In the genomic region with DNA sequence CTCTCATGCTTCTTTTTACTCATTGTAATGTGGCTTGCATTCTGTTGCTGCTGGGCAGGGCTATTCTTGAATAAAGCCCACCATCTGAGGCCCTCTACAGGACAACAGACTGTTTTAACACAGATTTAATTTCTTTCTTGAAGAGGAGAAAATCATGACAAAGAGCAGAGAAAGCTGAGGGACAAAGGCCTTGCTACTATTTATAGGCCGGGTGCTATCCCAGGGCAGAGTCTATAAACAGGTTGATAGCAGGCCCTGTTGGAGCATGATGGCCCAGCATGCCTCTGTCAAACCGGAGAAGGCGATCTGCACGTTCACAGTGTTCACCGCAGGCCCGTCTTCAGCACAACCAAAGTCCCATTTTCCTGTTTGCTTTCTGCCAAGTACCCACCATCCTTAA, we compare ENCODE assay signal across 25 cellular contexts. TPM values are rescaled to one million over a fixed set of nuclear protein-coding genes. Genes with fewer than 3 reads are reported as not detected.
A peak's percentile ranks its signal among the peaks of the same experiment; 100 is the strongest.
DNase-seq lines count a peak whose midpoint lies in the region; ATAC-seq and TF ChIP-seq lines count a peak whose summit lies in the region.
"Had no signal": no experiment of that assay in that cellular context is flagged by ENCODE, and none has a peak within 500 bp of the region (broad histone marks: within the 10 kb centered on the region; RNA-seq: fewer than 3 reads in every experiment).

No MANE protein-coding gene starts in this region.

- H3K14ac ChIP-seq in H9 (ENCODE audit: insufficient read depth, low read length), result no peak overlapping the region

- CTCF ChIA-PET in WTC11 (lab: Charles Lee), result interaction anchor here (0.6 to 1.3 kb wide), 4 partner anchors 74 to 165 kb away, joined by 3 to 10 read pairs (median 6); no protein-coding TSS in a partner anchor

- H3K9me3 ChIP-seq in H9 (ENCODE audit: control insufficient read depth, low read depth, low read length), result no peaks in the 10 kb centered on the region
- H3K9me3 ChIP-seq in left lung, result no peaks in the 10 kb centered on the region
- H3K9me3 ChIP-seq: vagina had no signal

- peak overlapping the region in 2 of 3 experiments; percentile 82 to 93; a peak in 3 of 7 replicates for H3K27ac Mint-ChIP-seq in H9
- H3K27ac Mint-ChIP-seq in WTC11, result peak overlapping the region; percentile 44
- H3K27ac Mint-ChIP-seq in activated T-cell treated with anti-CD3 and anti-CD28 coated beads, Interleukin-2, amount 50 U/mL, for 72 hours, result no peak overlapping the region
- H3K27ac Mint-ChIP-seq: activated naive CD8-positive, alpha-beta T cell treated with anti-CD3 and anti-CD28 coated beads for 36 hours had no signal

- no peak overlapping the region for H2BK12ac ChIP-seq in H9 (ENCODE audit: insufficient read length, low read depth, low read length)

- peak; percentile 44; the same call in 2 of the 3 replicates for TF ChIP-seq CTCF in H9 (conservative IDR thresholded peaks at IDR 0.05)
- no peak for TF ChIP-seq CTCF in WTC11 (IDR thresholded peaks at IDR 0.05)
- no peak for TF ChIP-seq CTCF in left lung (IDR thresholded peaks at IDR 0.05)

- H3K36me3 ChIP-seq in left lung, result no peaks in the 10 kb centered on the region
- H3K36me3 ChIP-seq: brain microvascular endothelial cell, vagina had no signal

- no peak overlapping the region for H2AK5ac ChIP-seq in H9 (ENCODE audit: insufficient read length, low read length)

- H3K23ac ChIP-seq in H9 (ENCODE audit: insufficient read length, low read depth, low read length), result no peak overlapping the region

- H2BK15ac ChIP-seq in H9 (ENCODE audit: low read depth, low read length), result no peak overlapping the region

- H3K27me3 Mint-ChIP-seq in H9 (ENCODE audit: low read depth), result peaks cover 36% of the 10 kb centered on the region
- H3K27me3 Mint-ChIP-seq in WTC11 (ENCODE audit: low read depth), result peaks cover 32% of the 10 kb centered on the region
- peaks cover 38% of the 10 kb centered on the region for H3K27me3 Mint-ChIP-seq in activated T-cell treated with anti-CD3 and anti-CD28 coated beads, Interleukin-2, amount 50 U/mL, for 72 hours (ENCODE audit: low read depth)

- peak; percentile 46 for DNase-seq in H9
- no peak for DNase-seq in WTC11 (ENCODE audit: low spot score)
- DNase-seq in left ventricle myocardium superior, result peak; percentile 57
- DNase-seq in retina, result peak; percentile 44
- no peak for DNase-seq in left lung
- no peak for DNase-seq in activated T-cell treated with anti-CD3 and anti-CD28 coated beads, Interleukin-2, amount 50 U/mL, for 72 hours
- no peak for DNase-seq in D341Med (ENCODE audit: low spot score)
- DNase-seq in AML-193 (lab: John Stamatoyannopoulos, UW), result no peak
- DNase-seq: activated CD4-positive, alpha-beta T cell treated with anti-CD3 and anti-CD28 coated beads, Interleukin-2, amount 50 U/mL, for 48 hours; activated naive CD8-positive, alpha-beta T cell treated with anti-CD3 and anti-CD28 coated beads for 36 hours; activated T-cell treated with anti-CD3 and anti-CD28 coated beads, Interleukin-2, amount 50 U/mL, for 4 hours; brain microvascular endothelial cell; erythroblast; NCI-H1417 treated with DMSO at 0.1 percent for 48 hours; NK-92 treated with Interleukin-12 subunit alpha and Interleukin-12 subunit beta, amount 100 ng/mL, for 24 hours; stimulated activated CD4-positive, alpha-beta T cell treated with anti-CD3 and anti-CD28 coated beads, Interleukin-4, amount 100 ng/mL, for 4 hours; SW 1271 had no signal

- no peaks in the 10 kb centered on the region for H3K79me2 ChIP-seq in H9 (ENCODE audit: insufficient read depth, low read length)
- H3K79me2 ChIP-seq: parathyroid adenoma had no signal

- peaks cover 4 to 12% of the 10 kb centered on the region in 2 experiments for H3K9me3 Mint-ChIP-seq in H9
- H3K9me3 Mint-ChIP-seq in WTC11, result peaks cover 4% of the 10 kb centered on the region
- no peaks in the 10 kb centered on the region for H3K9me3 Mint-ChIP-seq in activated T-cell treated with anti-CD3 and anti-CD28 coated beads, Interleukin-2, amount 50 U/mL, for 72 hours
- H3K9me3 Mint-ChIP-seq: activated naive CD8-positive, alpha-beta T cell treated with anti-CD3 and anti-CD28 coated beads for 36 hours; activated T-cell treated with anti-CD3 and anti-CD28 coated beads, Interleukin-2, amount 50 U/mL, for 4 hours had no signal

- WGBS in H9 (ENCODE audit: extremely low coverage, insufficient read length, low lambda C conversion rate), result no CpG with 5 or more reads among the region's 6 CpGs

- no peak overlapping the region for H4K91ac ChIP-seq in H9 (ENCODE audit: insufficient read length, low read depth, low read length)

- H3K4me1 Mint-ChIP-seq in H9 (peaks cover 43 to 56% of the 10 kb centered on the region in 2 experiments), WTC11 (peaks cover 47% of the 10 kb centered on the region)
- H3K4me1 Mint-ChIP-seq in activated T-cell treated with anti-CD3 and anti-CD28 coated beads, Interleukin-2, amount 50 U/mL, for 72 hours (ENCODE audit: low read depth), result peaks cover 8% of the 10 kb centered on the region
- H3K4me1 Mint-ChIP-seq: activated naive CD8-positive, alpha-beta T cell treated with anti-CD3 and anti-CD28 coated beads for 36 hours had no signal

- H3K4me1 ChIP-seq in H9 (ENCODE audit: insufficient read depth, low read length) (peaks cover 8% of the 10 kb centered on the region), left lung (peaks cover 5 to 20% of the 10 kb centered on the region in 2 donors)

- H4K8ac ChIP-seq in H9 (replicated peaks; ENCODE audit: insufficient read length, low read depth, low read length), result no peak overlapping the region

- no peak overlapping the region for H3K4me2 ChIP-seq in H9 (ENCODE audit: insufficient read depth, insufficient read length, low read length)
- H3K4me2 ChIP-seq: smooth muscle cell had no signal

- no peak overlapping the region for H2BK5ac ChIP-seq in H9 (ENCODE audit: insufficient read length, low read length)

- POLR2A ChIA-PET in WTC11 (lab: Charles Lee), result no interaction called here

- no peak overlapping the region for H2BK20ac ChIP-seq in H9 (ENCODE audit: low read depth, low read length, poor library complexity, severe bottlenecking)

- H3K27me3 ChIP-seq in H9 (ENCODE audit: insufficient read depth, low read length) (peaks cover 24% of the 10 kb centered on the region; the same call in 1 of the 2 replicates), left lung (peaks cover 35 to 78% of the 10 kb centered on the region in 2 donors)
- H3K27me3 ChIP-seq: vagina had no signal

- H3K4ac ChIP-seq in H9 (ENCODE audit: low read depth, low read length), result no peak overlapping the region

- H3K4me3 Mint-ChIP-seq in H9 (peak overlapping the region in 1 of 2 experiments; percentile 41; a peak in 2 of 5 replicates), WTC11 (0 out of 2 replicates have a peak overlapping the region, but pooled peaks have one; percentile 11)
- H3K4me3 Mint-ChIP-seq in activated T-cell treated with anti-CD3 and anti-CD28 coated beads, Interleukin-2, amount 50 U/mL, for 72 hours, result no peak overlapping the region
- H3K4me3 Mint-ChIP-seq: activated naive CD8-positive, alpha-beta T cell treated with anti-CD3 and anti-CD28 coated beads for 36 hours; activated T-cell treated with anti-CD3 and anti-CD28 coated beads, Interleukin-2, amount 50 U/mL, for 4 hours had no signal

- no peak overlapping the region for H3K56ac ChIP-seq in H9 (ENCODE audit: insufficient read length, low read depth, low read length)

- H3K36me3 Mint-ChIP-seq in H9 (ENCODE audit: insufficient read depth in 1 of 3, low read depth in 3 of 3), result peaks cover 2 to 25% (median 24%) of the 10 kb centered on the region in 3 experiments; a peak in 5 of 7 replicates
- peaks cover 27% of the 10 kb centered on the region for H3K36me3 Mint-ChIP-seq in WTC11
- no peaks in the 10 kb centered on the region for H3K36me3 Mint-ChIP-seq in activated T-cell treated with anti-CD3 and anti-CD28 coated beads, Interleukin-2, amount 50 U/mL, for 72 hours (ENCODE audit: insufficient read depth in 2 of 2)
- H3K36me3 Mint-ChIP-seq: activated naive CD8-positive, alpha-beta T cell treated with anti-CD3 and anti-CD28 coated beads for 36 hours had no signal

- peak; percentile 28 for ATAC-seq in WTC11
- ATAC-seq in left ventricle myocardium superior, result peak; percentile 71
- no peak for ATAC-seq in left lung
- ATAC-seq in activated T-cell treated with anti-CD3 and anti-CD28 coated beads, Interleukin-2, amount 50 U/mL, for 72 hours (replicated peaks in 1 of 2), result no peak
- ATAC-seq: activated T-cell treated with anti-CD3 and anti-CD28 coated beads, Interleukin-2, amount 50 U/mL, for 4 hours had no signal

- H3T11ph ChIP-seq in H9 (ENCODE audit: low read length), result no peak overlapping the region

- H3K4me3 ChIP-seq in left lung, result no peak overlapping the region
- H3K4me3 ChIP-seq: smooth muscle cell, vagina had no signal

- peaks cover 12% of the 10 kb centered on the region for H3K23me2 ChIP-seq in H9 (ENCODE audit: insufficient read length, low read depth, low read length, poor library complexity, severe bottlenecking)

- H3K18ac ChIP-seq in H9 (ENCODE audit: insufficient read length, low read depth, low read length), result no peak overlapping the region

- H3K27ac ChIP-seq in H9 (ENCODE audit: insufficient read length, low read depth, low read length), result no peak overlapping the region
- no peak overlapping the region for H3K27ac ChIP-seq in left lung
- H3K27ac ChIP-seq: brain microvascular endothelial cell, parathyroid adenoma, vagina had no signal

- H4K20me1 ChIP-seq in H9 (ENCODE audit: control insufficient read depth, insufficient read depth, insufficient read length), result no peaks in the 10 kb centered on the region

- H3K9ac ChIP-seq in H9 (ENCODE audit: extremely low read depth, insufficient read length, low read length), result no peak overlapping the region
- H3K9ac ChIP-seq: parathyroid adenoma had no signal

- H4K5ac ChIP-seq in H9 (ENCODE audit: insufficient read length, low read depth, low read length), result no peak overlapping the region

- H2BK120ac ChIP-seq in H9 (ENCODE audit: low read depth, low read length, poor library complexity, severe bottlenecking), result no peak overlapping the region

- H2AFZ ChIP-seq in H9 (ENCODE audit: low read length), result no peak overlapping the region
- H2AFZ ChIP-seq: parathyroid adenoma had no signal

- H3K79me1 ChIP-seq in H9 (ENCODE audit: insufficient read depth, low read depth, low read length, poor library complexity, severe bottlenecking), result no peaks in the 10 kb centered on the region

- intact Hi-C loops in left ventricle myocardium superior (cut with micrococcal nuclease) (no loop called here), left lung (cut with DNase I) (no loop called here)

TF ChIP-seq in WTC11, 78 proteins besides CTCF, POLR2A, EP300 and RAD21 (continues in another document):
- TF ChIP-seq, protein P1, sequence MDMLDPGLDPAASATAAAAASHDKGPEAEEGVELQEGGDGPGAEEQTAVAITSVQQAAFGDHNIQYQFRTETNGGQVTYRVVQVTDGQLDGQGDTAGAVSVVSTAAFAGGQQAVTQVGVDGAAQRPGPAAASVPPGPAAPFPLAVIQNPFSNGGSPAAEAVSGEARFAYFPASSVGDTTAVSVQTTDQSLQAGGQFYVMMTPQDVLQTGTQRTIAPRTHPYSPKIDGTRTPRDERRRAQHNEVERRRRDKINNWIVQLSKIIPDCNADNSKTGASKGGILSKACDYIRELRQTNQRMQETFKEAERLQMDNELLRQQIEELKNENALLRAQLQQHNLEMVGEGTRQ (CRISPR knock-in tag; IDR thresholded peaks at IDR 0.05), result no peak

RNA-seq across cellular contexts. Expression of a gene that starts 3.0 kb away (rescaled TPM):
- total RNA-seq in H9 (2021), result 1.5 and 1.6 TPM in 2 replicates
- total RNA-seq in WTC11 (2021), result 7.5 to 7.8 TPM (median 7.6 TPM) in 3 replicates
- 21.3 TPM for total RNA-seq in left ventricle myocardium superior
- total RNA-seq in left lung, result under 1 TPM; 0.47 to 0.50 TPM
- total RNA-seq in activated T-cell treated with anti-CD3 and anti-CD28 coated beads, Interleukin-2, amount 50 U/mL, for 72 hours, result 1 to 10 TPM in 1 of 2 donors, under 1 TPM in 1; 0.46 to 3.0 TPM
- total RNA-seq: activated naive CD8-positive, alpha-beta T cell treated with anti-CD3 and anti-CD28 coated beads for 36 hours; dermis microvascular lymphatic vessel endothelial cell; HT1080; lung microvascular endothelial cell; myocyte; RPMI7951; smooth muscle cell had no signal

Comparison
In these comparisons a context has a peak if more than half of its experiments do, and no peak if none do; other contexts are left out.
1. DNase-seq: peak in H9 (single experiment), left ventricle myocardium superior (single experiment) and retina (single experiment); none in WTC11 (single experiment), left lung (0 of 2), activated T-cell treated with anti-CD3 and anti-CD28 coated beads, Interleukin-2, amount 50 U/mL, for 72 hours (0 of 2), D341Med (single experiment) and AML-193 (0 of 2).
2. ATAC-seq: peak in WTC11 (single experiment) and left ventricle myocardium superior (single experiment); none in left lung (single experiment) and activated T-cell treated with anti-CD3 and anti-CD28 coated beads, Interleukin-2, amount 50 U/mL, for 72 hours (0 of 2).